In genomic region chr4:54062392-54062791, GRCh38 we compare ENCODE assay signal across 1 cellular context.
TF ChIP-seq lines count a peak whose summit lies in the region.

No MANE protein-coding gene starts in this region.

TF ChIP-seq in HepG2, 621 proteins besides CTCF, POLR2A, EP300 and RAD21:
- no peak for TF ChIP-seq ZNF777 (CRISPR knock-in tag; IDR thresholded peaks at IDR 0.05)
- TF ChIP-seq ZNF768 (CRISPR knock-in tag; IDR thresholded peaks at IDR 0.05) = no peak
- TF ChIP-seq KLF16 (CRISPR knock-in tag; IDR thresholded peaks at IDR 0.05) = no peak
- TF ChIP-seq MYNN (CRISPR knock-in tag; IDR thresholded peaks at IDR 0.05; ENCODE audit: low read depth) = no peak
- TF ChIP-seq MTA1 (CRISPR knock-in tag; IDR thresholded peaks at IDR 0.05; ENCODE audit: borderline replicate concordance) = no peak
- no peak for TF ChIP-seq TSC22D2 (CRISPR knock-in tag; IDR thresholded peaks at IDR 0.05; ENCODE audit: borderline replicate concordance)
- TF ChIP-seq RFX1 (IDR thresholded peaks at IDR 0.05) = no peak
- no peak for TF ChIP-seq HNF1B (CRISPR knock-in tag; IDR thresholded peaks at IDR 0.05)
- no peak for TF ChIP-seq NRL (CRISPR knock-in tag; IDR thresholded peaks at IDR 0.05; ENCODE audit: borderline replicate concordance)
- no peak for TF ChIP-seq ZNF326 (CRISPR knock-in tag; IDR thresholded peaks at IDR 0.05; ENCODE audit: borderline replicate concordance)
- no peak for TF ChIP-seq ADNP (CRISPR knock-in tag; IDR thresholded peaks at IDR 0.05)
- TF ChIP-seq ZBTB37 (CRISPR knock-in tag; IDR thresholded peaks at IDR 0.05) = no peak
- no peak for TF ChIP-seq GTF2F1 (IDR thresholded peaks at IDR 0.05; ENCODE audit: low read length)
- no peak for TF ChIP-seq ZNF788 (CRISPR knock-in tag; IDR thresholded peaks at IDR 0.05; ENCODE audit: borderline replicate concordance)
- TF ChIP-seq ZFP1 (CRISPR knock-in tag; IDR thresholded peaks at IDR 0.05) = no peak
- no peak for TF ChIP-seq MIXL1 (CRISPR knock-in tag; IDR thresholded peaks at IDR 0.05)
TF ChIP-seq in HepG2: peak in this region for 0.
